Comparison of ENCODE assay signal across 24 cellular contexts in the genomic region with DNA sequence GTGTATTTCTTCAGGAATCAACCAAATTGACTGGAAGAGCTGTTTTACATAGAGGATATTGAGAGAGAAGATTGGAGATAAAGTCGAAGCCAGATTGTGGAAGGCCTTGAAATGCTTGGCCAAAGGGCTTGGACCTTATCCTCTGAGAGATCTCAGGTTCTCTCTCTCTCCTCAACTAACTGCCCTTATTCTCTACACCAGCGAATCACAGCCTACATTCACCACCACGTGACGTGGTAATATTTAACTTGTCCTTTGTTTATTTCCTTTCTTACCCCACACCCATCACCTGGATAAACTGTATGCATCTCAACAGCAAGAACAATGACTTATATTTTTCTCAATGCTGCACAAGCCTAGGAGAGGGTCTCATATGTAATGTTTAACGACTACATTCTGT.
A peak's percentile ranks its signal among the peaks of the same experiment; 100 is the strongest.
DNase-seq lines count a peak whose midpoint lies in the region; ATAC-seq, FAIRE-seq and TF ChIP-seq lines count a peak whose summit lies in the region.
"Had no signal": no experiment of that assay in that cellular context is flagged by ENCODE, and none has a peak within 500 bp of the region (broad histone marks: within the 10 kb centered on the region; RNA-seq: fewer than 3 reads in every experiment).

No MANE protein-coding gene starts in this region.

- TF ChIP-seq RAD21 in HepG2 (CRISPR knock-in tag; IDR thresholded peaks at IDR 0.05) = no peak
- no peak for TF ChIP-seq RAD21 in IMR-90 (IDR thresholded peaks at IDR 0.05; ENCODE audit: low read length)

- H3K9me3 Mint-ChIP-seq in activated T-cell treated with anti-CD3 and anti-CD28 coated beads, Interleukin-2, amount 50 U/mL, for 24 hours = peaks cover 17% of the 10 kb centered on the region

- H3K23ac ChIP-seq in IMR-90 (ENCODE audit: low read depth, low read length) = no peak overlapping the region

- H3K27me3 ChIP-seq in HepG2 (ENCODE audit: control insufficient read depth in 1 of 2, insufficient read depth in 2 of 2, low read length in 2 of 2) (no peaks in the 10 kb centered on the region; a peak in 1 of 5 replicates), right lobe of liver (no peaks in the 10 kb centered on the region), IMR-90 (ENCODE audit: control insufficient read depth, insufficient read depth, low read length) (no peaks in the 10 kb centered on the region)
- H3K27me3 ChIP-seq: BE2C; BLaER1 treated with 17β-estradiol and CSF1 and Interleukin-3, amounts not matched to agents 10 nM and 100 nM had no signal

- H2AK9ac ChIP-seq in IMR-90 (replicated peaks; ENCODE audit: low read depth, low read length, poor library complexity) = no peak overlapping the region

- no peaks in the 10 kb centered on the region for H3K79me1 ChIP-seq in IMR-90 (ENCODE audit: low read depth in 1 of 2, low read length in 2 of 2)

- no peaks in the 10 kb centered on the region for H3K36me3 ChIP-seq in HepG2 (replicated peaks in 1 of 2; ENCODE audit: control insufficient read depth in 1 of 2, insufficient read depth in 2 of 2, low read length in 2 of 2)
- no peaks in the 10 kb centered on the region for H3K36me3 ChIP-seq in right lobe of liver
- no peaks in the 10 kb centered on the region for H3K36me3 ChIP-seq in IMR-90 (ENCODE audit: control insufficient read depth, insufficient read depth, low read length)
- H3K36me3 ChIP-seq in mucosa of descending colon (ENCODE audit: low read depth) = no peaks in the 10 kb centered on the region
- H3K36me3 ChIP-seq: BE2C had no signal

- H2BK20ac ChIP-seq in IMR-90 (ENCODE audit: low read depth, low read length) = no peak overlapping the region

- TF ChIP-seq EP300 in HepG2 (IDR thresholded peaks at IDR 0.05; ENCODE audit: low read depth in 2 of 2, low read length in 2 of 2) = no peak
- no peak for TF ChIP-seq EP300 in HepG2 (CRISPR knock-in tag; IDR thresholded peaks at IDR 0.05; ENCODE audit: borderline replicate concordance)

- 2% methylated on average over 5 of the region's 5 CpGs for WGBS in HepG2 (ENCODE audit: low lambda C conversion rate)
- 93% methylated on average over 5 of the region's 5 CpGs for WGBS in right lobe of liver (ENCODE audit: insufficient coverage, low coverage, low lambda C conversion rate, missing lambda C conversion rate)
- 94% methylated on average over 3 of the region's 5 CpGs; no CpG with 5 or more reads in 1 of the 2 experiments for WGBS in IMR-90 (ENCODE audit: extremely low coverage in 2 of 2, insufficient read length in 1 of 2), 2 experiments

- no peak overlapping the region for H3K4me3 ChIP-seq in HepG2 (replicated peaks in 1 of 3; ENCODE audit: insufficient read depth in 1 of 3, low read depth in 2 of 3, low read length in 3 of 3)
- no peak overlapping the region for H3K4me3 ChIP-seq in right lobe of liver
- no peak overlapping the region for H3K4me3 ChIP-seq in IMR-90 (ENCODE audit: insufficient read depth, low read depth, low read length)
- H3K4me3 ChIP-seq in mucosa of descending colon = no peak overlapping the region
- H3K4me3 ChIP-seq: BLaER1 treated with 17β-estradiol and CSF1 and Interleukin-3, amounts not matched to agents 10 nM and 100 nM; GM12878; GM23248 had no signal

- no peak overlapping the region for H3K4me3 Mint-ChIP-seq in activated T-cell treated with anti-CD3 and anti-CD28 coated beads, Interleukin-2, amount 50 U/mL, for 24 hours
- H3K4me3 Mint-ChIP-seq: CD14-positive monocyte; CD4-positive, alpha-beta T cell had no signal

- CTCF ChIA-PET in HepG2 (lab: Yijun Ruan, JAX; ENCODE audit: low intra/inter-chr PET ratio, low total read pairs) = no interaction called here
- CTCF ChIA-PET in IMR-90 (lab: Yijun Ruan, JAX) = no interaction called here

- 0 out of 2 replicates have a peak overlapping the region, but pooled peaks have one; percentile 20 for H2AK5ac ChIP-seq in IMR-90 (ENCODE audit: low read depth, low read length)

- no peaks in the 10 kb centered on the region for H3K27me3 Mint-ChIP-seq in activated T-cell treated with anti-CD3 and anti-CD28 coated beads, Interleukin-2, amount 50 U/mL, for 24 hours
- H3K27me3 Mint-ChIP-seq: CD4-positive, alpha-beta T cell had no signal

- POLR2A ChIA-PET in HepG2 (lab: Yijun Ruan, JAX) (no interaction called here), IMR-90 (lab: Charles Lee; ENCODE audit: unreplicated experiment) (no interaction called here)

- H3K4ac ChIP-seq in IMR-90 (ENCODE audit: low read depth, low read length) = no peak overlapping the region

- in situ Hi-C loops in HepG2 (cut with HindIII; ENCODE audit: extremely low pct_ligation_motif_present, low pct_unique_long_range_greater_than_20kb) (no loop called here), IMR-90 (cut with MboI; ENCODE audit: low sequenced_read_pairs) (no loop called here)

- ATAC-seq in HepG2 (no peak), right lobe of liver (no peak), IMR-90 (ENCODE audit: low read depth) (no peak), mucosa of descending colon (peak; percentile 87)

- H3K27ac Mint-ChIP-seq in activated T-cell treated with anti-CD3 and anti-CD28 coated beads, Interleukin-2, amount 50 U/mL, for 24 hours = no peak overlapping the region
- H3K27ac Mint-ChIP-seq: CD4-positive, alpha-beta T cell had no signal

- dilution Hi-C loops in IMR-90 (cut with HindIII; ENCODE audit: low sequenced_read_pairs, unreplicated experiment) = no loop called here

- H4K5ac ChIP-seq in IMR-90 (ENCODE audit: low read depth, low read length) = no peak overlapping the region

- peak overlapping the region; percentile 35; the same call in 1 of the 2 replicates for H3K18ac ChIP-seq in IMR-90 (ENCODE audit: low read depth, low read length)

- H2BK120ac ChIP-seq in IMR-90 (ENCODE audit: low read depth, low read length) = no peak overlapping the region

- peak overlapping the region; percentile 15; the same call in 1 of the 3 replicates for H2BK15ac ChIP-seq in IMR-90 (ENCODE audit: low read depth, low read length)

- H4K20me1 ChIP-seq in HepG2 (ENCODE audit: insufficient read depth, low read length) (no peaks in the 10 kb centered on the region), IMR-90 (ENCODE audit: insufficient read depth, low read length) (no peaks in the 10 kb centered on the region)
- H4K20me1 ChIP-seq: BLaER1 treated with 17β-estradiol and CSF1 and Interleukin-3, amounts not matched to agents 10 nM and 100 nM had no signal

- no peak for DNase-seq in HepG2 (ENCODE audit: low spot score)
- no peak for DNase-seq in right lobe of liver
- no peak for DNase-seq in IMR-90
- DNase-seq in mucosa of descending colon = peak in 1 of 3 donors; percentile 20
- DNase-seq in foreskin melanocyte = no peak
- no peak for DNase-seq in activated T-cell treated with anti-CD3 and anti-CD28 coated beads, Interleukin-2, amount 50 U/mL, for 24 hours
- DNase-seq: ACHN; AML-193; BE2C; Calu3; CD4-positive, alpha-beta T cell; COR-L47; DMS79; EL; GDM1; GM23248; H7; HCEC 1CT had no signal

- no peak overlapping the region for H4K8ac ChIP-seq in IMR-90 (ENCODE audit: low read depth in 2 of 2, low read length in 2 of 2)

- intact Hi-C loops in HepG2 (cut with micrococcal nuclease; ENCODE audit: unreplicated experiment) (no loop called here), right lobe of liver (cut with DNase I) (no loop called here), IMR-90 (cut with micrococcal nuclease) (no loop called here), mucosa of descending colon (cut with DNase I, micrococcal nuclease) (no loop called here)

- BruUV-seq in HepG2 (replicated peaks; lab: Mats Ljungman, UMichigan) (no TSS peak), IMR-90 (replicated peaks; lab: Mats Ljungman, UMichigan) (no TSS peak)

- H2BK5ac ChIP-seq in IMR-90 (ENCODE audit: low read depth, low read length, poor library complexity, severe bottlenecking) = no peak overlapping the region

- H3K27ac ChIP-seq in HepG2 (ENCODE audit: extremely low read length, insufficient read depth, low read length) (no peak overlapping the region), right lobe of liver (no peak overlapping the region), IMR-90 (ENCODE audit: insufficient read depth, low read length) (no peak overlapping the region)
- H3K27ac ChIP-seq: BLaER1 treated with 17β-estradiol and CSF1 and Interleukin-3, amounts not matched to agents 10 nM and 100 nM; GM23248 had no signal

- H3K4me1 ChIP-seq in HepG2 (ENCODE audit: insufficient read depth, low read length) = peaks cover 39% of the 10 kb centered on the region
- H3K4me1 ChIP-seq in right lobe of liver = no peaks in the 10 kb centered on the region
- H3K4me1 ChIP-seq in IMR-90 (ENCODE audit: control insufficient read depth, insufficient read depth, low read length) = peaks cover 2% of the 10 kb centered on the region; the same call in 1 of the 2 replicates
- no peaks in the 10 kb centered on the region for H3K4me1 ChIP-seq in mucosa of descending colon (ENCODE audit: low read depth)

- 0 out of 2 replicates have a peak overlapping the region, but pooled peaks have one; percentile 3 for H3K14ac ChIP-seq in IMR-90 (replicated peaks; ENCODE audit: low read depth, low read length)

- no peak for FAIRE-seq in HepG2 (lab: Jason Lieb, UNC)
- FAIRE-seq: A204.1, GM12878, GM19239, H1 had no signal

- H3K56ac ChIP-seq in IMR-90 (ENCODE audit: extremely low read depth, insufficient read depth, low read length) = no peak overlapping the region

- H3K9ac ChIP-seq in HepG2 (ENCODE audit: insufficient read depth, low read depth, low read length) (no peak overlapping the region), IMR-90 (ENCODE audit: low read depth, low read length) (no peak overlapping the region)
- H3K9ac ChIP-seq: BLaER1 treated with 17β-estradiol and CSF1 and Interleukin-3, amounts not matched to agents 10 nM and 100 nM had no signal

- TF ChIP-seq POLR2A in HepG2 (IDR thresholded peaks at IDR 0.05; ENCODE audit: insufficient read depth in 1 of 2, low read depth in 2 of 2, low read length in 2 of 2) (no peak), right lobe of liver (IDR thresholded peaks at IDR 0.05) (no peak), IMR-90 (IDR thresholded peaks at IDR 0.05; ENCODE audit: low read depth, low read length) (no peak)

- H3K79me2 ChIP-seq in HepG2 (ENCODE audit: insufficient read depth, low read length) = no peaks in the 10 kb centered on the region

- H3K9me3 ChIP-seq in HepG2 (ENCODE audit: low read length) (peaks cover 7% of the 10 kb centered on the region), right lobe of liver (no peaks in the 10 kb centered on the region), IMR-90 (ENCODE audit: control insufficient read depth, insufficient read depth, low read length) (peaks cover 7% of the 10 kb centered on the region), mucosa of descending colon (peaks cover 2% of the 10 kb centered on the region)
- H3K9me3 ChIP-seq: BE2C had no signal

- H3K4me2 ChIP-seq in HepG2 (ENCODE audit: low read depth, low read length) = no peak overlapping the region
- H3K4me2 ChIP-seq in IMR-90 (ENCODE audit: low read depth, low read length) = no peak overlapping the region

- H3K9me1 ChIP-seq in IMR-90 (ENCODE audit: insufficient read depth, low read length) = no peaks in the 10 kb centered on the region

- H4K91ac ChIP-seq in IMR-90 (ENCODE audit: insufficient read depth, low read depth, low read length) = no peak overlapping the region

- no peak overlapping the region for H2AFZ ChIP-seq in HepG2 (ENCODE audit: low read length)
- no peak overlapping the region for H2AFZ ChIP-seq in IMR-90 (replicated peaks; ENCODE audit: low read length, poor library complexity)
- H2AFZ ChIP-seq: GM23248 had no signal

- TF ChIP-seq CTCF in HepG2 (CRISPR knock-in tag; IDR thresholded peaks at IDR 0.05) = no peak
- TF ChIP-seq CTCF in right lobe of liver (IDR thresholded peaks at IDR 0.05) = no peak
- no peak for TF ChIP-seq CTCF in IMR-90 (conservative IDR thresholded peaks at IDR 0.05; ENCODE audit: low read depth, low read length)
- TF ChIP-seq CTCF in mucosa of descending colon (IDR thresholded peaks at IDR 0.05) = no peak

- H3K4me1 Mint-ChIP-seq in activated T-cell treated with anti-CD3 and anti-CD28 coated beads, Interleukin-2, amount 50 U/mL, for 24 hours (ENCODE audit: low read depth) = peaks cover 51% of the 10 kb centered on the region

- no peaks in the 10 kb centered on the region for H3K36me3 Mint-ChIP-seq in activated T-cell treated with anti-CD3 and anti-CD28 coated beads, Interleukin-2, amount 50 U/mL, for 24 hours (ENCODE audit: low read depth)
- H3K36me3 Mint-ChIP-seq: CD14-positive monocyte had no signal
